ENCODE assay signal across 10 cellular contexts in the genomic region with DNA sequence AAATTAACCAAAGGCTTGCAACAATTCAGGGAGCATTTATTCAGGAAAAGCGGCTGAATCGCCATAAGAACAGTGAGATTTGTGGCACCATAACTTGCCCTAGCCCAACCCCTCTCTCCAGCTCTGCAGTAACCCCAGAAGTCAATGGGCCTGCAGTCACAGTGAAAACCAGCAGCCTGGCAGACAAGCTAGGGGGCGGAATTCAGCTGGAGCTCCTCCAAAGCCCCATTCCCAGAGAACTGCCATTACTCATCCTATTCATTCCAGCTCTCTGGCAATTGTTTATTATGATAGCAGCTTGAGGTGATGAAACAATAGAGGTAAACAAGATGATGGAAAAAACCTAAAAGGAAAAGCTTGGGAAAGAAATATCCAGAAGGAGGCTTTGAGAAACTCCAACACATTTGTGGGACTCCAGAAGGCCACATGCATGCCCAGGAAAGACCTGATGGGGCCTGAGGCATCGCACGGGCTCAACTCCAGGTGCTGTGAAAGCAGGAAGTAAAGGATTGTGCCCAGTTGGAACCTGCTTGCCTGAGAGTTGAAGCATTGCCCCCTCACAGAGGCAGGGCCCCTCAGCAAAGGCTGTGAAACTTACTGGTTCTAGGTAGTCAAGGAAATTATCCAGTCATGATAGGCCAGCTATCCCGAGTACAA.
DNase-seq lines count a peak whose midpoint lies in the region; ATAC-seq and TF ChIP-seq lines count a peak whose summit lies in the region.
"Had no signal": no experiment of that assay in that cellular context is flagged by ENCODE, and none has a peak within 500 bp of the region (broad histone marks: within the 10 kb centered on the region; RNA-seq: fewer than 3 reads in every experiment).

No MANE protein-coding gene starts in this region.

- TF ChIP-seq CTCF in endodermal cell (conservative IDR thresholded peaks at IDR 0.05) (peak; percentile 63), lower lobe of right lung (IDR thresholded peaks at IDR 0.05) (no peak)

- WGBS in endodermal cell (ENCODE audit: insufficient coverage in 1 of 2, insufficient read length in 1 of 2), 2 experiments: 82 to 88% methylated on average over 4 to 6 of the region's 6 CpGs

- H3K4me3 Mint-ChIP-seq in endodermal cell: no peak overlapping the region
- H3K4me3 Mint-ChIP-seq: CD8-positive, alpha-beta memory T cell had no signal

- ATAC-seq in lower lobe of right lung (no peak), GM21390 (IDR thresholded peaks at IDR 0.05; ENCODE audit: unreplicated experiment) (no peak)

- H3K4me3 ChIP-seq in endodermal cell (ENCODE audit: low read length) (no peak overlapping the region), lower lobe of right lung (no peak overlapping the region)
- H3K4me3 ChIP-seq: SJCRH30 had no signal

- H3K27me3 ChIP-seq in endodermal cell (ENCODE audit: control insufficient read depth, insufficient read depth, low read length, poor library complexity, severe bottlenecking) (no peaks in the 10 kb centered on the region), lower lobe of right lung (ENCODE audit: low read depth) (peaks cover 12% of the 10 kb centered on the region)
- H3K27me3 ChIP-seq: SJCRH30 had no signal

- H3K9me3 ChIP-seq in endodermal cell (ENCODE audit: control insufficient read depth, low read length): no peaks in the 10 kb centered on the region
- H3K9me3 ChIP-seq in lower lobe of right lung: no peaks in the 10 kb centered on the region

- peak; percentile 84 for DNase-seq in AG08396 (ENCODE audit: low spot score)
- DNase-seq in NCI-H226: peak; percentile 85
- DNase-seq in endodermal cell: peak; percentile 80
- DNase-seq in midbrain (lab: John Stamatoyannopoulos, UW): peak; percentile 65
- no peak for DNase-seq in lower lobe of right lung
- DNase-seq in NCI-H1048 (lab: John Stamatoyannopoulos, UW): no peak
- DNase-seq in NCI-H1092 treated with DMSO at 0.1 percent for 48 hours (lab: John Stamatoyannopoulos, UW): no peak
- DNase-seq: CD8-positive, alpha-beta memory T cell had no signal

- H3K36me3 Mint-ChIP-seq in endodermal cell (ENCODE audit: low read depth): no peaks in the 10 kb centered on the region

- H3K27ac ChIP-seq in endodermal cell (ENCODE audit: low read depth, low read length) (no peak overlapping the region), lower lobe of right lung (no peak overlapping the region)
- H3K27ac ChIP-seq: SJCRH30 had no signal

- H3K36me3 ChIP-seq in endodermal cell (ENCODE audit: control insufficient read depth, insufficient read depth, low read length): no peaks in the 10 kb centered on the region
- H3K36me3 ChIP-seq in lower lobe of right lung: no peaks in the 10 kb centered on the region
- H3K36me3 ChIP-seq: SJCRH30 had no signal

- no peak overlapping the region for H3K9ac ChIP-seq in endodermal cell (ENCODE audit: extremely low read depth, low read length, poor library complexity, severe bottlenecking)

- no peak overlapping the region for H3K27ac Mint-ChIP-seq in endodermal cell
- H3K27ac Mint-ChIP-seq: CD8-positive, alpha-beta memory T cell had no signal

- H3K27me3 Mint-ChIP-seq in endodermal cell (ENCODE audit: insufficient read depth): peaks cover 2% of the 10 kb centered on the region

- intact Hi-C loops in lower lobe of right lung (cut with DNase I): no loop called here

- H3K4me1 ChIP-seq in endodermal cell (ENCODE audit: control insufficient read depth, insufficient read depth, low read length): no peaks in the 10 kb centered on the region
- no peaks in the 10 kb centered on the region for H3K4me1 ChIP-seq in lower lobe of right lung
- H3K4me1 ChIP-seq: SJCRH30 had no signal

- H3K4me1 Mint-ChIP-seq in endodermal cell: no peaks in the 10 kb centered on the region
- H3K4me1 Mint-ChIP-seq: CD8-positive, alpha-beta memory T cell had no signal

- peaks cover 5% of the 10 kb centered on the region for H3K9me3 Mint-ChIP-seq in endodermal cell

Comparison
In these comparisons a context has a peak if more than half of its experiments do, and no peak if none do; other contexts are left out.
1. DNase-seq: peak in AG08396 (single experiment), NCI-H226 (single experiment), endodermal cell (single experiment) and midbrain (single experiment); none in lower lobe of right lung (single experiment), NCI-H1048 (single experiment) and NCI-H1092 treated with DMSO at 0.1 percent for 48 hours (single experiment).